In the genomic region with DNA sequence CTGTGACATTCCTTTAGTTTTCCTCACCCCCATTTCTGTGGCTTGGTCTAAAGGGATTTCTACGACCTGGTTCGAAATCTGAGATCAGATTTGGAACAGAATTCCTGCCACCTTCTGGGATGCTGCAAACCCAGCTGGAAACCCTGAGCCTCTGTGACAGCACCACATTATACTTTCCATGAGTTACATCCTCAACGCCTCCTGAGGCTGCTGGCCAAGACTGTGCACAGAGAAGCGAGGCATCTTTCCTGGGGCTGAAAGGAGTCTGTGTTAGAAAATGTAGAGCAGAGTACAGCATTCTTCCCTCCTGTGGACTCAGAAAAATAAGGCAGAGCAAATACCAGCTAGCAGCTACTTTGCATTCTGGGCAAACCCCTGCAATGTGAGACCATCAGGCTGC, we compare ENCODE assay signal across 17 cellular contexts.
"Had no signal": no experiment of that assay in that cellular context is flagged by ENCODE, and none has a peak within 500 bp of the region (broad histone marks: within the 10 kb centered on the region; RNA-seq: fewer than 3 reads in every experiment).

No MANE protein-coding gene starts in this region.

- H3K27ac Mint-ChIP-seq: activated CD4-positive, alpha-beta T cell treated with anti-CD3 and anti-CD28 coated beads, Interleukin-2, amount 10 ng/mL, durations not matched to agents 24 days and 14 days; activated CD8-positive, alpha-beta T cell treated with anti-CD3 and anti-CD28 coated beads, Interleukin-2, amount 10 ng/mL, durations not matched to agents 7 days and 5 days; activated naive CD8-positive, alpha-beta T cell; naive B cell; stimulated activated effector memory CD8-positive, alpha-beta T cell treated with anti-CD3 and anti-CD28 coated beads, Interleukin-12 subunit alpha, Interleukin-12 subunit beta, amount 100 ng/mL, for 72 hours had no signal

- H3K27ac ChIP-seq: epithelial cell of prostate, heart right ventricle had no signal

- H3K4me3 Mint-ChIP-seq: activated CD4-positive, alpha-beta T cell treated with anti-CD3 and anti-CD28 coated beads, Interleukin-2, amount 10 ng/mL, durations not matched to agents 24 days and 14 days; activated CD8-positive, alpha-beta T cell treated with anti-CD3 and anti-CD28 coated beads, Interleukin-2, amount 10 ng/mL, durations not matched to agents 7 days and 5 days; activated naive CD8-positive, alpha-beta T cell; naive B cell; stimulated activated effector memory CD8-positive, alpha-beta T cell treated with anti-CD3 and anti-CD28 coated beads, Interleukin-12 subunit alpha, Interleukin-12 subunit beta, amount 100 ng/mL, for 72 hours had no signal

- H3K4me1 ChIP-seq: heart right ventricle had no signal

- H3K9me3 Mint-ChIP-seq: activated CD4-positive, alpha-beta T cell treated with anti-CD3 and anti-CD28 coated beads, Interleukin-2, amount 10 ng/mL, durations not matched to agents 24 days and 14 days; stimulated activated effector memory CD8-positive, alpha-beta T cell treated with anti-CD3 and anti-CD28 coated beads, Interleukin-12 subunit alpha, Interleukin-12 subunit beta, amount 100 ng/mL, for 72 hours had no signal

- H3K4me3 ChIP-seq: heart right ventricle, lung had no signal

- H3K27me3 Mint-ChIP-seq: activated CD4-positive, alpha-beta T cell treated with anti-CD3 and anti-CD28 coated beads, Interleukin-2, amount 10 ng/mL, durations not matched to agents 24 days and 14 days; activated naive CD8-positive, alpha-beta T cell had no signal

- H3K4me1 Mint-ChIP-seq: activated CD4-positive, alpha-beta T cell treated with anti-CD3 and anti-CD28 coated beads, Interleukin-2, amount 10 ng/mL, durations not matched to agents 24 days and 14 days; naive B cell had no signal

- H3K27me3 ChIP-seq: heart right ventricle had no signal

- ATAC-seq: activated CD8-positive, alpha-beta T cell treated with anti-CD3 and anti-CD28 coated beads, Interleukin-2, amount 10 ng/mL, durations not matched to agents 7 days and 5 days; heart right ventricle; left cardiac atrium; stimulated activated effector memory CD8-positive, alpha-beta T cell treated with anti-CD3 and anti-CD28 coated beads, Interleukin-12 subunit alpha, Interleukin-12 subunit beta, amount 100 ng/mL, for 72 hours had no signal

- H3K36me3 ChIP-seq: heart right ventricle had no signal

- H3K36me3 Mint-ChIP-seq: activated naive CD8-positive, alpha-beta T cell; naive B cell; stimulated activated effector memory CD8-positive, alpha-beta T cell treated with anti-CD3 and anti-CD28 coated beads, Interleukin-12 subunit alpha, Interleukin-12 subunit beta, amount 100 ng/mL, for 72 hours had no signal

- H3K9me3 ChIP-seq: heart right ventricle had no signal

- DNase-seq: activated CD4-positive, alpha-beta T cell treated with anti-CD3 and anti-CD28 coated beads, Interleukin-2, amount 10 ng/mL, durations not matched to agents 24 days and 14 days; activated CD4-positive, CD25-positive, alpha-beta regulatory T cell; activated CD8-positive, alpha-beta memory T cell treated with anti-CD3 and anti-CD28 coated beads, Interleukin-2, amount 50 U/mL, for 4 hours; activated CD8-positive, alpha-beta T cell treated with anti-CD3 and anti-CD28 coated beads, Interleukin-2, amount 10 ng/mL, durations not matched to agents 7 days and 5 days; activated gamma-delta T cell treated with Interleukin-2 at 50 U/mL for 16 hours; activated T-cell treated with anti-CD3 and anti-CD28 coated beads, Interleukin-2, amount 50 U/mL, for 48 hours; dermis blood vessel endothelial cell; heart right ventricle; left cardiac atrium; midbrain; naive B cell; stimulated activated CD4-positive, alpha-beta T cell treated with anti-CD3 and anti-CD28 coated beads, Interleukin-12 subunit alpha, Interleukin-12 subunit beta, amount 100 ng/mL, for 4 hours; stimulated activated CD4-positive, alpha-beta T cell treated with anti-CD3 and anti-CD28 coated beads, Interleukin-2, amount 100 ng/mL, for 24 hours had no signal
